ENCODE assay signal across 19 cellular contexts in the genomic region with DNA sequence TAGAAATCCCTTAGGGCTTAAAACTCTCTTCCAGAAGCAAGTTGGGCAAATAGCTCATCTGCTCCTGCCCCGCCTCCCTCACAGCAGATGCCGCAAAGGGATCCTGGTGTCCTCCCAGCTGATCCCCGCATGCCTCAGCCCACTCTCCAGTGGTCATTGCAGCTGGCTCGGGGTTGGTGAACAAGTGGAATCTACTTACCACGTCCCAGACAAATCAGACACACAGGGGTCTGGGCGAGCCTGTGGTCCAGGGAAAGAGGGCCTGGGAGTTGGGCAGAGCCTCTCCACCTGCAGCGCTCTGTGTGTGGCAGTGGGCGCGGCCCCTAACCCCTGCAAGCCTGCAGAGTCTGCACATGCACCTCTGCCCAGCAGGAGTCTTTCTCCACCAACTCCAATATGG. TPM values are rescaled to one million over a fixed set of nuclear protein-coding genes. Genes with fewer than 3 reads are reported as not detected.
A peak's percentile ranks its signal among the peaks of the same experiment; 100 is the strongest.
DNase-seq lines count a peak whose midpoint lies in the region; TF ChIP-seq lines count a peak whose summit lies in the region.
"Had no signal": no experiment of that assay in that cellular context is flagged by ENCODE, and none has a peak within 500 bp of the region (broad histone marks: within the 10 kb centered on the region; RNA-seq: fewer than 3 reads in every experiment).

No MANE protein-coding gene starts in this region.

- H4K20me1 ChIP-seq in GM23248 (ENCODE audit: insufficient read depth): no peaks in the 10 kb centered on the region

- no peak overlapping the region for H2AFZ ChIP-seq in GM23248

- no peak overlapping the region for H3K4me3 Mint-ChIP-seq in progenitor cell of endocrine pancreas (ENCODE audit: low read depth)
- H3K4me3 Mint-ChIP-seq: CD4-positive, CD25-positive, alpha-beta regulatory T cell had no signal

- H3K27me3 ChIP-seq in uterus (no peaks in the 10 kb centered on the region), GM23248 (replicated peaks; ENCODE audit: insufficient read depth) (no peaks in the 10 kb centered on the region)
- H3K27me3 ChIP-seq: BE2C had no signal

- H3K27ac ChIP-seq in epithelial cell of prostate (peak overlapping the region; percentile 99), uterus (no peak overlapping the region), GM23248 (no peak overlapping the region)

- WGBS in GM23248 (ENCODE audit: low coverage in 1 of 2, low lambda C conversion rate in 2 of 2, missing lambda C conversion rate in 2 of 2), 2 experiments: 90 to 91% methylated on average over 9 of the region's 9 CpGs

- no peak overlapping the region for H3K4me3 ChIP-seq in uterus
- H3K4me3 ChIP-seq in GM23248: no peak overlapping the region

- DNase-seq in ELF-1 (ENCODE audit: low read depth, low spot score) (peak; percentile 36), LHCN-M2 (ENCODE audit: low read depth) (peak; percentile 66), epithelial cell of prostate (ENCODE audit: low read depth, low spot score) (no peak), progenitor cell of endocrine pancreas (ENCODE audit: low spot score, unreplicated experiment) (no peak), NCI-H1930 (lab: John Stamatoyannopoulos, UW) (no peak), uterus (no peak), GM23248 (no peak)
- DNase-seq: BE2C; CD4-positive, CD25-positive, alpha-beta regulatory T cell; COR-L47; GF-D8; Kasumi-1; NCI-H1092 treated with DMSO at 0.1 percent for 48 hours; NCI-H146; SHP77 treated with DMSO at 0.1 percent for 48 hours had no signal

- H3K27me3 Mint-ChIP-seq in progenitor cell of endocrine pancreas: no peaks in the 10 kb centered on the region
- H3K27me3 Mint-ChIP-seq: CD4-positive, CD25-positive, alpha-beta regulatory T cell had no signal

- peaks cover 12% of the 10 kb centered on the region for H3K36me3 Mint-ChIP-seq in progenitor cell of endocrine pancreas (ENCODE audit: insufficient read depth)

- H3K9ac ChIP-seq in GM23248: no peak overlapping the region

- no peak overlapping the region for H3K4me2 ChIP-seq in GM23248 (ENCODE audit: unreplicated experiment)

- no peak for TF ChIP-seq POLR2A in uterus (IDR thresholded peaks at IDR 0.05)

- H3K79me2 ChIP-seq in GM23248 (ENCODE audit: insufficient read depth): no peaks in the 10 kb centered on the region

- H3K4me1 ChIP-seq in uterus (no peaks in the 10 kb centered on the region), GM23248 (ENCODE audit: insufficient read depth) (peaks cover 16% of the 10 kb centered on the region)
- H3K4me1 ChIP-seq: BE2C had no signal

- H3K9me2 ChIP-seq in GM23248 (ENCODE audit: insufficient read depth): no peaks in the 10 kb centered on the region

- H3K27ac Mint-ChIP-seq in progenitor cell of endocrine pancreas: peak overlapping the region; percentile 37
- H3K27ac Mint-ChIP-seq: CD4-positive, CD25-positive, alpha-beta regulatory T cell had no signal

- H3K9me3 ChIP-seq in uterus: no peaks in the 10 kb centered on the region
- H3K9me3 ChIP-seq in GM23248 (ENCODE audit: low read depth): no peaks in the 10 kb centered on the region
- H3K9me3 ChIP-seq: BE2C had no signal

- intact Hi-C loops in uterus (cut with DNase I; ENCODE audit: low total_unique reads): no loop called here

- in situ Hi-C loops in GM23248 (cut with MboI): no loop called here

- H3K4me1 Mint-ChIP-seq in progenitor cell of endocrine pancreas (ENCODE audit: low read depth): no peaks in the 10 kb centered on the region
- H3K4me1 Mint-ChIP-seq: CD4-positive, CD25-positive, alpha-beta regulatory T cell had no signal

- no peak for TF ChIP-seq CTCF in progenitor cell of endocrine pancreas (IDR thresholded peaks at IDR 0.05; ENCODE audit: unreplicated experiment)
- no peak for TF ChIP-seq CTCF in uterus (IDR thresholded peaks at IDR 0.05)

- H3F3A ChIP-seq in GM23248 (ENCODE audit: insufficient read depth): no peaks in the 10 kb centered on the region

- H3K36me3 ChIP-seq in uterus: no peaks in the 10 kb centered on the region
- no peaks in the 10 kb centered on the region for H3K36me3 ChIP-seq in GM23248 (ENCODE audit: low read depth)
- H3K36me3 ChIP-seq: BE2C had no signal

- H3K9me3 Mint-ChIP-seq in progenitor cell of endocrine pancreas (ENCODE audit: low read depth): no peaks in the 10 kb centered on the region
- H3K9me3 Mint-ChIP-seq: CD4-positive, CD25-positive, alpha-beta regulatory T cell had no signal

RNA-seq across cellular contexts. Expression of a gene that starts 10.8 kb away (rescaled TPM):
- 2.1 TPM in 1 of 2 replicates, not detected in the other for total RNA-seq in LHCN-M2 (2014; rRNA removed)
- polyA plus RNA-seq in LHCN-M2 (2012): 9.0 TPM
- 3.0 and 3.5 TPM in 2 replicates for total RNA-seq in progenitor cell of endocrine pancreas
- total RNA-seq in uterus: 10 to 100 TPM in 1 of 4 donors, 1 to 10 TPM in 2, not detected in 1; 2.9 to 15.3 (median 4.1) TPM
- not detected in 2 replicates for total RNA-seq in GM23248 (2014; rRNA removed; shearing (Covaris generic))
- polyA plus RNA-seq in GM23248 (2016; fragmentation: Nextera tagmentation; extraction: Ambion mirVana): not detected in 2 replicates
- total RNA-seq: CD4-positive, CD25-positive, alpha-beta regulatory T cell; H4; OCI-LY7 had no signal
- polyA plus RNA-seq: CD4-positive, CD25-positive, alpha-beta regulatory T cell had no signal

RNA-seq across cellular contexts. Expression of a gene that starts 22.5 kb away (rescaled TPM):
- 117 and 118 TPM in 2 replicates for total RNA-seq in LHCN-M2 (2014; rRNA removed)
- 150 TPM for polyA plus RNA-seq in LHCN-M2 (2012)
- 29.6 and 31.3 TPM in 2 replicates for total RNA-seq in progenitor cell of endocrine pancreas
- 10 to 100 TPM in 3 of 4 donors, 1 to 10 TPM in 1; 6.4 to 31.7 (median 21.5) TPM for total RNA-seq in uterus
- total RNA-seq in GM23248 (2014; rRNA removed; shearing (Covaris generic)): 143 and 162 TPM in 2 replicates
- polyA plus RNA-seq in GM23248 (2016; fragmentation: Nextera tagmentation; extraction: Ambion mirVana): 191 and 199 TPM in 2 replicates

RNA-seq across cellular contexts. Expression of a gene that starts 26.4 kb away (rescaled TPM):
- total RNA-seq in LHCN-M2 (2014; rRNA removed) (3.2 and 4.4 TPM in 2 replicates), progenitor cell of endocrine pancreas (0.43 and 0.53 TPM in 2 replicates), uterus (10 to 100 TPM in 1 of 4 donors, 1 to 10 TPM in 2, under 1 TPM in 1; 0.59 to 60.6 (median 4.3) TPM)
- polyA plus RNA-seq in LHCN-M2 (2012): 16.2 TPM
- 12.1 and 13.7 TPM in 2 replicates for total RNA-seq in GM23248 (2014; rRNA removed; shearing (Covaris generic))
- 15.5 and 16.8 TPM in 2 replicates for polyA plus RNA-seq in GM23248 (2016; fragmentation: Nextera tagmentation; extraction: Ambion mirVana)
- total RNA-seq: H4 had no signal

RNA-seq across cellular contexts. Expression of a gene that starts 28.9 kb away (rescaled TPM):
- total RNA-seq in LHCN-M2 (2014; rRNA removed) (0.06 and 0.46 TPM in 2 replicates), progenitor cell of endocrine pancreas (519 and 559 TPM in 2 replicates), uterus (10 to 100 TPM; 11.8 to 72.8 (median 29.4) TPM)
- 0.94 TPM for polyA plus RNA-seq in LHCN-M2 (2012)
- 3.2 and 9.5 TPM in 2 replicates for total RNA-seq in GM23248 (2014; rRNA removed; shearing (Covaris generic))
- 9.3 and 9.8 TPM in 2 replicates for polyA plus RNA-seq in GM23248 (2016; fragmentation: Nextera tagmentation; extraction: Ambion mirVana)

RNA-seq across cellular contexts. Expression of a gene that starts 37.1 kb away (rescaled TPM):
- total RNA-seq in LHCN-M2 (2014; rRNA removed) (not detected in 2 replicates), progenitor cell of endocrine pancreas (15.2 and 17.2 TPM in 2 replicates), uterus (100 to 1,000 TPM in 3 of 4 donors, 1 to 10 TPM in 1; 9.3 to 225 (median 172) TPM)
- 0.69 TPM for polyA plus RNA-seq in LHCN-M2 (2012)
- total RNA-seq in GM23248 (2014; rRNA removed; shearing (Covaris generic)): 0.65 TPM in 1 of 2 replicates, not detected in the other
- polyA plus RNA-seq in GM23248 (2016; fragmentation: Nextera tagmentation; extraction: Ambion mirVana): 4.0 and 5.3 TPM in 2 replicates
- total RNA-seq: Daoy, H4, NCI-H460, OCI-LY7 had no signal
- polyA plus RNA-seq: CD4-positive, CD25-positive, alpha-beta regulatory T cell had no signal

Comparison
In these comparisons a context has a peak if more than half of its experiments do, and no peak if none do; other contexts are left out.
1. DNase-seq: peak in ELF-1 (single experiment) and LHCN-M2 (single experiment); none in epithelial cell of prostate (single experiment), progenitor cell of endocrine pancreas (single experiment), NCI-H1930 (0 of 2), uterus (0 of 2) and GM23248 (single experiment).